ENCODE assay signal across 1 cellular context in genomic region chr13:44394649-44395048, GRCh38.
TF ChIP-seq lines count a peak whose summit lies in the region.

No MANE protein-coding gene starts in this region.

TF ChIP-seq in SK-N-SH, 30 proteins besides CTCF, POLR2A, EP300 and RAD21 (continued from another document):
- TF ChIP-seq, protein P1, sequence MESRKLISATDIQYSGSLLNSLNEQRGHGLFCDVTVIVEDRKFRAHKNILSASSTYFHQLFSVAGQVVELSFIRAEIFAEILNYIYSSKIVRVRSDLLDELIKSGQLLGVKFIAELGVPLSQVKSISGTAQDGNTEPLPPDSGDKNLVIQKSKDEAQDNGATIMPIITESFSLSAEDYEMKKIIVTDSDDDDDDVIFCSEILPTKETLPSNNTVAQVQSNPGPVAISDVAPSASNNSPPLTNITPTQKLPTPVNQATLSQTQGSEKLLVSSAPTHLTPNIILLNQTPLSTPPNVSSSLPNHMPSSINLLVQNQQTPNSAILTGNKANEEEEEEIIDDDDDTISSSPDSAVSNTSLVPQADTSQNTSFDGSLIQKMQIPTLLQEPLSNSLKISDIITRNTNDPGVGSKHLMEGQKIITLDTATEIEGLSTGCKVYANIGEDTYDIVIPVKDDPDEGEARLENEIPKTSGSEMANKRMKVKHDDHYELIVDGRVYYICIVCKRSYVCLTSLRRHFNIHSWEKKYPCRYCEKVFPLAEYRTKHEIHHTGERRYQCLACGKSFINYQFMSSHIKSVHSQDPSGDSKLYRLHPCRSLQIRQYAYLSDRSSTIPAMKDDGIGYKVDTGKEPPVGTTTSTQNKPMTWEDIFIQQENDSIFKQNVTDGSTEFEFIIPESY (IDR thresholded peaks at IDR 0.05; ENCODE audit: borderline replicate concordance, low read depth) = no peak
- no peak for TF ChIP-seq FOXM1 (IDR thresholded peaks at IDR 0.05; ENCODE audit: low read depth)
TF ChIP-seq in SK-N-SH: peak in this region for 2.
